26 cellular contexts compared by ENCODE assay signal in the genomic region with DNA sequence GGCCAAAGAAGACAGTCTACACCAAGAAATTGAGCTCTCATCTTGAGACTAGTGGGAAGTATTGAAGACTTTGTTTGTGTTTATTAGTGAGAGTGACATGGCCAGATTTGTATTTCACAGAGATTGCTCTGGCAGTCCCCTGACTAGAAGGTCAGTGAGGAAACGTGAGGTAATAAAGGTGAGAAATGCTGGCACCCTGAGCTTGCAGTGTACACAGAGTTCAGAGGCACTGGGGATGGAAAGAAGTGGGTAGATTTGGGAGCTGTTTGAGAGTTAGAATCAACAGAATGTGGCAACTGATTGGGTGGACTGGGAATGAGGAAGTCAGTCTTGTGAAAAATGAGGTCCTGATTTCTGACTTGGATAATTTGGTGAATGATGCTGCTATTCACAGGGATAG.
"Had no signal": no experiment of that assay in that cellular context is flagged by ENCODE, and none has a peak within 500 bp of the region (broad histone marks: within the 10 kb centered on the region; RNA-seq: fewer than 3 reads in every experiment).

No MANE protein-coding gene starts in this region.

- H3K36me3 ChIP-seq: ovary, right lobe of liver, sigmoid colon, stomach, tibial artery, transverse colon, upper lobe of left lung, uterus had no signal

- H3K9ac ChIP-seq: parathyroid adenoma had no signal

- DNase-seq: naive B cell; naive thymus-derived CD8-positive, alpha-beta T cell; nephron progenitor cell; occipital lobe; ovary; psoas muscle; right cardiac atrium; right lobe of liver; sigmoid colon; small intestine; stimulated activated CD4-positive, alpha-beta T cell treated with anti-CD3 and anti-CD28 coated beads, Interleukin-15, amount 100 ng/mL, for 24 hours; stimulated activated CD4-positive, alpha-beta T cell treated with anti-CD3 and anti-CD28 coated beads, Interleukin-2, amount 100 ng/mL, for 24 hours; stimulated activated CD4-positive, alpha-beta T cell treated with anti-CD3 and anti-CD28 coated beads, Interleukin-2, amount 100 ng/mL, for 48 hours; stimulated activated CD4-positive, alpha-beta T cell treated with anti-CD3 and anti-CD28 coated beads, Interleukin-4, amount 100 ng/mL, for 24 hours; stimulated activated naive B cell treated with anti-CD40 and anti-IgM and Interleukin-4, amounts not matched to agents 10 μg/mL and 1 μg/mL and 100 μg/mL, for 72 hours; stimulated activated naive CD4-positive, alpha-beta T cell treated with Interleukin-2 at 50 U/mL for 16 hours; stomach; tibial artery; transverse colon; upper lobe of left lung; uterus had no signal

- H3K4me1 ChIP-seq: parathyroid adenoma, psoas muscle, right lobe of liver, sigmoid colon, stomach, tibial artery, transverse colon, upper lobe of left lung, uterus had no signal

- H3K79me2 ChIP-seq: parathyroid adenoma had no signal

- H3K27me3 ChIP-seq: ovary, right lobe of liver, sigmoid colon, stomach, tibial artery, transverse colon, upper lobe of left lung, uterus had no signal

- H3K36me3 Mint-ChIP-seq: naive B cell; naive thymus-derived CD8-positive, alpha-beta T cell; stimulated activated effector memory CD8-positive, alpha-beta T cell treated with anti-CD3 and anti-CD28 coated beads, Interleukin-12 subunit alpha, Interleukin-12 subunit beta, amount 100 ng/mL, for 72 hours; stimulated activated naive B cell treated with anti-CD40 and anti-IgM and Interleukin-4, amounts not matched to agents 10 μg/mL and 1 μg/mL and 100 μg/mL, for 72 hours had no signal

- H2AFZ ChIP-seq: parathyroid adenoma had no signal

- H3K4me3 Mint-ChIP-seq: naive B cell; naive thymus-derived CD8-positive, alpha-beta T cell; nephron progenitor cell; neural crest cell; stimulated activated effector memory CD8-positive, alpha-beta T cell treated with anti-CD3 and anti-CD28 coated beads, Interleukin-12 subunit alpha, Interleukin-12 subunit beta, amount 100 ng/mL, for 72 hours; stimulated activated naive B cell treated with anti-CD40 and anti-IgM and Interleukin-4, amounts not matched to agents 10 μg/mL and 1 μg/mL and 100 μg/mL, for 72 hours; stimulated activated naive CD8-positive, alpha-beta T cell treated with anti-CD3 and anti-CD28 coated beads, Interleukin-15, Interleukin-2, amounts not matched to agents 100 ng/mL and 50 ng/mL, for 24 hours had no signal

- H3K4me3 ChIP-seq: ovary, psoas muscle, right lobe of liver, sigmoid colon, stomach, tibial artery, transverse colon, upper lobe of left lung, uterus had no signal

- FAIRE-seq: small intestine had no signal

- H3K9me3 ChIP-seq: ovary, psoas muscle, right lobe of liver, sigmoid colon, stomach, tibial artery, transverse colon, upper lobe of left lung, uterus had no signal

- ATAC-seq: naive thymus-derived CD8-positive, alpha-beta T cell; psoas muscle; right cardiac atrium; right lobe of liver; stimulated activated effector memory CD8-positive, alpha-beta T cell treated with anti-CD3 and anti-CD28 coated beads, Interleukin-12 subunit alpha, Interleukin-12 subunit beta, amount 100 ng/mL, for 72 hours; stimulated activated naive B cell treated with anti-CD40 and anti-IgM and Interleukin-4, amounts not matched to agents 10 μg/mL and 1 μg/mL and 100 μg/mL, for 72 hours had no signal

- H3K9me3 Mint-ChIP-seq: neural crest cell; stimulated activated effector memory CD8-positive, alpha-beta T cell treated with anti-CD3 and anti-CD28 coated beads, Interleukin-12 subunit alpha, Interleukin-12 subunit beta, amount 100 ng/mL, for 72 hours; stimulated activated naive CD8-positive, alpha-beta T cell treated with anti-CD3 and anti-CD28 coated beads, Interleukin-15, Interleukin-2, amounts not matched to agents 100 ng/mL and 50 ng/mL, for 24 hours had no signal

- H3K27ac Mint-ChIP-seq: nephron progenitor cell; progenitor cell of endocrine pancreas; stimulated activated effector memory CD8-positive, alpha-beta T cell treated with anti-CD3 and anti-CD28 coated beads, Interleukin-12 subunit alpha, Interleukin-12 subunit beta, amount 100 ng/mL, for 72 hours; stimulated activated naive B cell treated with anti-CD40 and anti-IgM and Interleukin-4, amounts not matched to agents 10 μg/mL and 1 μg/mL and 100 μg/mL, for 72 hours; stimulated activated naive CD8-positive, alpha-beta T cell treated with anti-CD3 and anti-CD28 coated beads, Interleukin-15, Interleukin-2, amounts not matched to agents 100 ng/mL and 50 ng/mL, for 24 hours had no signal

- H3K27ac ChIP-seq: ovary, parathyroid adenoma, psoas muscle, right lobe of liver, sigmoid colon, stomach, tibial artery, transverse colon, upper lobe of left lung, uterus had no signal
